In genomic region chr2:240902615-240903041, GRCh38 we compare ENCODE assay signal across 1 cellular context.
TF ChIP-seq lines count a peak whose summit lies in the region.

No MANE protein-coding gene starts in this region.

TF ChIP-seq in SK-N-SH treated with all-trans-retinoic acid at 6 μM for 48 hours, 23 proteins besides CTCF, POLR2A, EP300 and RAD21 (continued from another document):
- TF ChIP-seq TSHZ2 (CRISPR knock-in tag; IDR thresholded peaks at IDR 0.05) = no peak
TF ChIP-seq in SK-N-SH treated with all-trans-retinoic acid at 6 μM for 48 hours: peak in this region for 0.
